20 cellular contexts compared by ENCODE assay signal in genomic region chr2:217703102-217703501, GRCh38.
"Had no signal": no experiment of that assay in that cellular context is flagged by ENCODE, and none has a peak within 500 bp of the region (broad histone marks: within the 10 kb centered on the region; RNA-seq: fewer than 3 reads in every experiment).

No MANE protein-coding gene starts in this region.

- H3K36me3 Mint-ChIP-seq: activated naive CD8-positive, alpha-beta T cell treated with anti-CD3 and anti-CD28 coated beads for 36 hours; naive B cell had no signal

- H3K27me3 Mint-ChIP-seq: activated naive CD8-positive, alpha-beta T cell treated with anti-CD3 and anti-CD28 coated beads for 36 hours; stimulated activated naive CD8-positive, alpha-beta T cell treated with anti-CD3 and anti-CD28 coated beads, Interleukin-15, amount 100 ng/mL, for 72 hours had no signal

- H3K27ac Mint-ChIP-seq: activated naive CD8-positive, alpha-beta T cell treated with anti-CD3 and anti-CD28 coated beads for 36 hours; activated T-helper 2 cell treated with anti-CD3 and anti-CD28 coated beads, Interferon-gamma antibody, Interleukin-2, Interleukin-4, amounts not matched to agents 10 μg/mL and 5 μg/mL and 100 μg/mL, durations not matched to agents 14 hours and 24 hours and 36 hours; naive B cell; stimulated activated naive CD8-positive, alpha-beta T cell treated with anti-CD3 and anti-CD28 coated beads, Interleukin-15, amount 100 ng/mL, for 72 hours; T-helper 2 cell treated with Interferon-gamma antibody and Interleukin-4, amounts not matched to agents 5 μg/mL and 100 μg/mL, for 36 hours had no signal

- H3K36me3 ChIP-seq: lower lobe of right lung, right lobe of liver, upper lobe of left lung, WERI-Rb-1 had no signal

- ATAC-seq: lower lobe of right lung; right lobe of liver; stimulated activated naive CD8-positive, alpha-beta T cell treated with anti-CD3 and anti-CD28 coated beads, Interleukin-15, amount 100 ng/mL, for 72 hours had no signal

- DNase-seq: activated CD4-positive, CD25-positive, alpha-beta regulatory T cell treated with anti-CD3 and anti-CD28 coated beads, Interleukin-2, amount 50 U/mL, for 72 hours; activated naive CD4-positive, alpha-beta T cell; activated naive CD8-positive, alpha-beta T cell treated with anti-CD3 and anti-CD28 coated beads for 36 hours; activated T-cell treated with anti-CD3 and anti-CD28 coated beads, Interleukin-2, amount 50 U/mL, for 1 hour; cortex of kidney; foreskin fibroblast; kidney; lower lobe of right lung; naive B cell; nucleus accumbens; posterior cingulate gyrus; right lobe of liver; stimulated activated CD4-positive, alpha-beta T cell treated with anti-CD3 and anti-CD28 coated beads, Interleukin-1b, Interleukin-23, amount 100 ng/mL, for 48 hours; stimulated activated naive CD8-positive, alpha-beta T cell treated with anti-CD3 and anti-CD28 coated beads, Interleukin-15, amount 100 ng/mL, for 72 hours; upper lobe of left lung; WERI-Rb-1 had no signal

- H3K4me3 Mint-ChIP-seq: activated naive CD8-positive, alpha-beta T cell treated with anti-CD3 and anti-CD28 coated beads for 36 hours; stimulated activated naive CD8-positive, alpha-beta T cell treated with anti-CD3 and anti-CD28 coated beads, Interleukin-15, amount 100 ng/mL, for 72 hours; T-helper 2 cell treated with Interferon-gamma antibody and Interleukin-4, amounts not matched to agents 5 μg/mL and 100 μg/mL, for 36 hours had no signal

- H3K4me3 ChIP-seq: lower lobe of right lung, right lobe of liver, skin epidermis, upper lobe of left lung had no signal

- H3K9me3 ChIP-seq: lower lobe of right lung, right lobe of liver, upper lobe of left lung had no signal

- H3K27me3 ChIP-seq: right lobe of liver, upper lobe of left lung had no signal

- H3K4me1 Mint-ChIP-seq: activated naive CD8-positive, alpha-beta T cell treated with anti-CD3 and anti-CD28 coated beads for 36 hours; naive B cell; stimulated activated naive CD8-positive, alpha-beta T cell treated with anti-CD3 and anti-CD28 coated beads, Interleukin-15, amount 100 ng/mL, for 72 hours had no signal

- H3K9me3 Mint-ChIP-seq: activated naive CD8-positive, alpha-beta T cell treated with anti-CD3 and anti-CD28 coated beads for 36 hours; activated T-helper 2 cell treated with anti-CD3 and anti-CD28 coated beads, Interferon-gamma antibody, Interleukin-2, Interleukin-4, amounts not matched to agents 10 μg/mL and 5 μg/mL and 100 μg/mL, durations not matched to agents 14 hours and 24 hours and 36 hours; stimulated activated naive CD8-positive, alpha-beta T cell treated with anti-CD3 and anti-CD28 coated beads, Interleukin-15, amount 100 ng/mL, for 72 hours; T-helper 2 cell treated with Interferon-gamma antibody and Interleukin-4, amounts not matched to agents 5 μg/mL and 100 μg/mL, for 36 hours had no signal

- H3K27ac ChIP-seq: epithelial cell of prostate, lower lobe of right lung, right lobe of liver, skin epidermis, upper lobe of left lung, WERI-Rb-1 had no signal

- H3K4me1 ChIP-seq: lower lobe of right lung, right lobe of liver had no signal
